8 cellular contexts compared by ENCODE assay signal in the genomic region with DNA sequence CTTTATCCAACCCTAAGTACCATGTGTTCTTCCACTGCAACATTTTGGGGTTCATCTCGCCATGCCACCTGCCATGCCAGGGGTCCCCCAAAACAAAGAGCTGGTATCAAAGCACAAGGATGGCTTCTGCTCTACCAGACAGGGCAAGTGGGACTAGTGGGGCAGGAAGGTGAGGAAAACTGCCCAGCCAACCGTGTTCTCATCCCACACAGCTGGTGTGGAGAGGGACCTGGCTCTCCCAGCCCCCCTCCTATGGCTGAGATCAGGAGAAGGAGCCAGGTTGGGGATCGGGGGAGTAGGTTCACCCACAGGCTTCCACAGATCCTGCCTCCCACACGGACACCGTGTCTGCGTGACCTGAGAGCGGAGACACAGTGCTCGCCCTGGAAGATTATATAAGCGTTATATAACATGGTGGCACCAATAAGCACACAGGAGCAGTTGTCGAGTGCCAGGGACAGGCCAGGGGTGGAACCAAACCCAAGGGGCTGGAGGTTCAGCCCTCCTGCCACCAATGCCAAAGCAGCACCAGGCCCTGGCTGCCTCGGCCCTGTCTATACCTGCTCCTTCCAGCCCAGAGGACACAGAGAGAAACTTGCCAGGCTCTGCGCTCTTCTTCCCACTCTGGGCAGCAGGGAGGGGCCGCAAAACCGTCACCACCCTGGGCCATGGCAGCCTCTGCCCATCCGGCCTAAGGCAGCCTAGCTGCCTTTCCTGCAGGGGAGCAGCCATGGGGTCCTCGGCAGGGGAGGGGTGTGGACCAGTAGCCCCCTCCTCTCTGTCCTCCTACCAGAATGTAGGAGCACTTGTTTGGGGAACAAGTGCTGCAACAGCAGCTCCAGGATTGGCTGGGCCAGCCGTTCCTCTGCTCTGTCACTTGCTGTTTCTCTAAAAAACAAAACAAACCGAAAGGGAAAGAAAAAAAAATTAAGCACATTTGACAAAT. TPM values are rescaled to one million over a fixed set of nuclear protein-coding genes. Genes with fewer than 3 reads are reported as not detected.
DNase-seq lines count a peak whose midpoint lies in the region; ATAC-seq and TF ChIP-seq lines count a peak whose summit lies in the region.

No MANE protein-coding gene starts in this region.

- H3K36me3 ChIP-seq in SK-N-SH (replicated peaks in 1 of 2; ENCODE audit: control insufficient read depth in 1 of 2, insufficient read depth in 2 of 2, low read length in 1 of 2), result peaks cover 0 to 32% of the 10 kb centered on the region in 2 experiments

- TF ChIP-seq CTCF in SK-N-SH (IDR thresholded peaks at IDR 0.05), result no peak

- no peaks in the 10 kb centered on the region for H3K27me3 ChIP-seq in SK-N-SH (ENCODE audit: insufficient read depth)

- no peaks in the 10 kb centered on the region for H3K9me2 ChIP-seq in SK-N-SH

- peaks cover 7% of the 10 kb centered on the region; the same call in 1 of the 2 replicates for H3K79me2 ChIP-seq in SK-N-SH (ENCODE audit: insufficient read depth)

- H3K27ac ChIP-seq in SK-N-SH (ENCODE audit: low read depth in 2 of 2, low read length in 1 of 2) (no peak overlapping the region), angular gyrus (ENCODE audit: low read depth, low read length) (peak overlapping the region; percentile 94), skin epidermis (peak overlapping the region; percentile 26 to 98 (median 89))

- 90% methylated on average over 16 of the region's 18 CpGs for WGBS in SK-N-SH (ENCODE audit: low lambda C conversion rate)

- peaks cover 0 to 25% of the 10 kb centered on the region in 2 experiments; a peak in 2 of 4 replicates for H3K4me1 ChIP-seq in SK-N-SH (ENCODE audit: control insufficient read depth in 1 of 2, insufficient read depth in 2 of 2, low read depth in 1 of 2, low read length in 1 of 2)

- no peaks in the 10 kb centered on the region for H3K9me3 ChIP-seq in SK-N-SH

- H3F3A ChIP-seq in SK-N-SH (replicated peaks; ENCODE audit: insufficient read depth), result no peaks in the 10 kb centered on the region

- peak overlapping the region; percentile 97 for H3K4me2 ChIP-seq in SK-N-SH

- ATAC-seq in SK-N-SH treated with all-trans-retinoic acid at 6 μM for 48 hours (no peak), HG02798 (IDR thresholded peaks at IDR 0.05; ENCODE audit: poor library complexity, unreplicated experiment) (no peak), HG02938 (IDR thresholded peaks at IDR 0.05; ENCODE audit: unreplicated experiment) (no peak)

- no peak for TF ChIP-seq RAD21 in SK-N-SH (IDR thresholded peaks at IDR 0.05; ENCODE audit: low read length)

- H3K9ac ChIP-seq in SK-N-SH, result peak overlapping the region; percentile 90; the same call in 1 of the 2 replicates

- POLR2A ChIA-PET in SK-N-SH (lab: Yijun Ruan, JAX), result interaction anchor here (0.6 to 1.0 kb wide), 2 partner anchors 11 to 70 kb away, joined by 3 to 5 read pairs; no protein-coding TSS in a partner anchor

- CTCF ChIA-PET in SK-N-SH (lab: Yijun Ruan, JAX), result interaction anchor here (1.1 to 10.8 kb wide), 12 partner anchors 10 to 302 kb away, joined by 3 to 181 read pairs (median 8); no protein-coding TSS in a partner anchor

- DNase-seq in SK-N-SH (peak; percentile 22), hypothalamus (lab: John Stamatoyannopoulos, UW) (peak in 26 of 51 donors; percentile 10 to 70 (median 36)), NCI-H1092 (lab: John Stamatoyannopoulos, UW) (no peak)

- H2AFZ ChIP-seq in SK-N-SH (ENCODE audit: low read depth), result 0 out of 2 replicates have a peak overlapping the region, but pooled peaks have one; percentile 84

- H4K20me1 ChIP-seq in SK-N-SH (ENCODE audit: insufficient read depth), result no peaks in the 10 kb centered on the region

- TF ChIP-seq EP300 in SK-N-SH (IDR thresholded peaks at IDR 0.05; ENCODE audit: borderline replicate concordance in 1 of 2, low read depth in 1 of 2, low read length in 1 of 2), result no peak

- H3K4me3 ChIP-seq in SK-N-SH (ENCODE audit: low read depth in 2 of 2, low read length in 1 of 2) (peak overlapping the region; percentile 78 to 85), skin epidermis (peak overlapping the region; percentile 66 to 95 (median 83))

TF ChIP-seq in SK-N-SH, 30 proteins besides CTCF, POLR2A, EP300 and RAD21 (continues in another document):
- TF ChIP-seq, protein P1, sequence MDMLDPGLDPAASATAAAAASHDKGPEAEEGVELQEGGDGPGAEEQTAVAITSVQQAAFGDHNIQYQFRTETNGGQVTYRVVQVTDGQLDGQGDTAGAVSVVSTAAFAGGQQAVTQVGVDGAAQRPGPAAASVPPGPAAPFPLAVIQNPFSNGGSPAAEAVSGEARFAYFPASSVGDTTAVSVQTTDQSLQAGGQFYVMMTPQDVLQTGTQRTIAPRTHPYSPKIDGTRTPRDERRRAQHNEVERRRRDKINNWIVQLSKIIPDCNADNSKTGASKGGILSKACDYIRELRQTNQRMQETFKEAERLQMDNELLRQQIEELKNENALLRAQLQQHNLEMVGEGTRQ (IDR thresholded peaks at IDR 0.05; ENCODE audit: borderline replicate concordance, low read depth, low read length), result no peak
- TF ChIP-seq GABPA (IDR thresholded peaks at IDR 0.05; ENCODE audit: low read depth), result no peak
- TF ChIP-seq ELF1 (IDR thresholded peaks at IDR 0.05), result no peak
- TF ChIP-seq, protein P2, sequence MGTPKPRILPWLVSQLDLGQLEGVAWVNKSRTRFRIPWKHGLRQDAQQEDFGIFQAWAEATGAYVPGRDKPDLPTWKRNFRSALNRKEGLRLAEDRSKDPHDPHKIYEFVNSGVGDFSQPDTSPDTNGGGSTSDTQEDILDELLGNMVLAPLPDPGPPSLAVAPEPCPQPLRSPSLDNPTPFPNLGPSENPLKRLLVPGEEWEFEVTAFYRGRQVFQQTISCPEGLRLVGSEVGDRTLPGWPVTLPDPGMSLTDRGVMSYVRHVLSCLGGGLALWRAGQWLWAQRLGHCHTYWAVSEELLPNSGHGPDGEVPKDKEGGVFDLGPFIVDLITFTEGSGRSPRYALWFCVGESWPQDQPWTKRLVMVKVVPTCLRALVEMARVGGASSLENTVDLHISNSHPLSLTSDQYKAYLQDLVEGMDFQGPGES (IDR thresholded peaks at IDR 0.05; ENCODE audit: low read depth, low read length), result no peak
- no peak for TF ChIP-seq MXI1 (IDR thresholded peaks at IDR 0.05; ENCODE audit: low read depth, low read length)
- no peak for TF ChIP-seq TCF12 (IDR thresholded peaks at IDR 0.05)
- no peak for TF ChIP-seq RFX5 (IDR thresholded peaks at IDR 0.05; ENCODE audit: low read length)
- TF ChIP-seq NRF1 (IDR thresholded peaks at IDR 0.05; ENCODE audit: low read depth, low read length), result no peak
- TF ChIP-seq SMC3 (IDR thresholded peaks at IDR 0.05; ENCODE audit: low read depth, low read length), result no peak
- TF ChIP-seq NFIC (IDR thresholded peaks at IDR 0.05; ENCODE audit: borderline replicate concordance), result no peak
- no peak for TF ChIP-seq RCOR1 (IDR thresholded peaks at IDR 0.05; ENCODE audit: low read length)
- no peak for TF ChIP-seq EZH2phosphoT487 (IDR thresholded peaks at IDR 0.05; ENCODE audit: borderline replicate concordance, low read depth)
- no peak for TF ChIP-seq POLR2AphosphoS5 (IDR thresholded peaks at IDR 0.05; ENCODE audit: low read depth, low read length)

TF ChIP-seq in SK-N-SH treated with all-trans-retinoic acid at 6 μM for 48 hours, 23 proteins besides CTCF, POLR2A, EP300 and RAD21 (continues in another document):
- TF ChIP-seq CREB5 (CRISPR knock-in tag; IDR thresholded peaks at IDR 0.05; ENCODE audit: low read depth), result no peak
- no peak for TF ChIP-seq BACH2 (CRISPR knock-in tag; IDR thresholded peaks at IDR 0.05; ENCODE audit: borderline replicate concordance)
- no peak for TF ChIP-seq SNAI2 (CRISPR knock-in tag; IDR thresholded peaks at IDR 0.05)
- TF ChIP-seq ARNTL (CRISPR knock-in tag; IDR thresholded peaks at IDR 0.05; ENCODE audit: borderline replicate concordance, low read depth), result no peak
- TF ChIP-seq CSDC2 (CRISPR knock-in tag; IDR thresholded peaks at IDR 0.05), result no peak
- no peak for TF ChIP-seq RARB (CRISPR knock-in tag; IDR thresholded peaks at IDR 0.05)
- no peak for TF ChIP-seq ZFP3 (CRISPR knock-in tag; IDR thresholded peaks at IDR 0.05)
- no peak for TF ChIP-seq ZC3H10 (CRISPR knock-in tag; IDR thresholded peaks at IDR 0.05)
- TF ChIP-seq, protein P3, sequence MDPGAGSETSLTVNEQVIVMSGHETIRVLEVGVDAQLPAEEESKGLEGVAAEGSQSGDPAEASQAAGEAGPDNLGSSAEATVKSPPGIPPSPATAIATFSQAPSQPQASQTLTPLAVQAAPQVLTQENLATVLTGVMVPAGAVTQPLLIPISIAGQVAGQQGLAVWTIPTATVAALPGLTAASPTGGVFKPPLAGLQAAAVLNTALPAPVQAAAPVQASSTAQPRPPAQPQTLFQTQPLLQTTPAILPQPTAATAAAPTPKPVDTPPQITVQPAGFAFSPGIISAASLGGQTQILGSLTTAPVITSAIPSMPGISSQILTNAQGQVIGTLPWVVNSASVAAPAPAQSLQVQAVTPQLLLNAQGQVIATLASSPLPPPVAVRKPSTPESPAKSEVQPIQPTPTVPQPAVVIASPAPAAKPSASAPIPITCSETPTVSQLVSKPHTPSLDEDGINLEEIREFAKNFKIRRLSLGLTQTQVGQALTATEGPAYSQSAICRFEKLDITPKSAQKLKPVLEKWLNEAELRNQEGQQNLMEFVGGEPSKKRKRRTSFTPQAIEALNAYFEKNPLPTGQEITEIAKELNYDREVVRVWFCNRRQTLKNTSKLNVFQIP (CRISPR knock-in tag; IDR thresholded peaks at IDR 0.05; ENCODE audit: borderline replicate concordance, low read depth), result no peak
- TF ChIP-seq ISL1 (CRISPR knock-in tag; IDR thresholded peaks at IDR 0.05), result no peak
- no peak for TF ChIP-seq ZNF565 (CRISPR knock-in tag; conservative IDR thresholded peaks at IDR 0.05; ENCODE audit: low read depth)

RNA-seq across cellular contexts. Expression of gene CD34, which starts 43.5 kb away (rescaled TPM):
- polyA plus RNA-seq in SK-N-SH (2012; rRNA removed), result 0.59 and 0.62 TPM in 2 replicates
- polyA plus RNA-seq in SK-N-SH (2012; cell fraction: cytosol; rRNA removed), result 0.33 and 0.43 TPM in 2 replicates
- 0.42 and 0.54 TPM in 2 replicates for polyA plus RNA-seq in SK-N-SH (2012; cell fraction: nucleus; rRNA removed)

Comparison
In these comparisons a context has a peak if more than half of its experiments do, and no peak if none do; other contexts are left out.
1. H3K27ac ChIP-seq: peak in angular gyrus (single experiment) and skin epidermis (21 of 21); none in SK-N-SH (0 of 2).